9 cellular contexts compared by ENCODE assay signal in genomic region chr1:157994704-157995540, GRCh38. TPM values are rescaled to one million over a fixed set of nuclear protein-coding genes. Genes with fewer than 3 reads are reported as not detected.
A peak's percentile ranks its signal among the peaks of the same experiment; 100 is the strongest.
DNase-seq lines count a peak whose midpoint lies in the region; ATAC-seq and TF ChIP-seq lines count a peak whose summit lies in the region.
"Had no signal": no experiment of that assay in that cellular context is flagged by ENCODE, and none has a peak within 500 bp of the region (broad histone marks: within the 10 kb centered on the region; RNA-seq: fewer than 3 reads in every experiment).

No MANE protein-coding gene starts in this region.

- H3K4me3 ChIP-seq in HUES48 (ENCODE audit: low read depth, low read length) (peak overlapping the region; percentile 79), left lung (peak overlapping the region; percentile 63 to 70), thoracic aorta (peak overlapping the region; percentile 95)

- H3K36me3 ChIP-seq in HUES48 (ENCODE audit: control insufficient read depth, insufficient read depth, low read length), result no peaks in the 10 kb centered on the region
- H3K36me3 ChIP-seq in left lung, result no peaks in the 10 kb centered on the region
- no peaks in the 10 kb centered on the region for H3K36me3 ChIP-seq in thoracic aorta

- no peak for TF ChIP-seq CTCF in MCF 10A (IDR thresholded peaks at IDR 0.05; ENCODE audit: unreplicated experiment)
- no peak for TF ChIP-seq CTCF in left lung (IDR thresholded peaks at IDR 0.05)
- TF ChIP-seq CTCF in thoracic aorta (IDR thresholded peaks at IDR 0.05), result no peak

- DNase-seq in MCF 10A (ENCODE audit: unreplicated experiment) (peak; percentile 56), left lung (no peak), thoracic aorta (ENCODE audit: low spot score) (no peak), iPS-NIHi7 (ENCODE audit: extremely low spot score) (no peak), 8988T (no peak)
- DNase-seq: activated T-cell treated with anti-CD3 and anti-CD28 coated beads for 4 hours had no signal

- intact Hi-C loops in MCF 10A (cut with micrococcal nuclease), result loop anchor here (1.0 kb wide), 1 partner anchor 15 kb away; no protein-coding TSS in a partner anchor
- intact Hi-C loops in left lung (cut with DNase I), result loop anchor here (10.0 kb wide), 2 partner anchors 90 to 100 kb away; no protein-coding TSS in a partner anchor

- POLR2A ChIA-PET in MCF 10A (lab: Yijun Ruan, JAX), result interaction anchor here (0.7 to 8.0 kb wide), 13 partner anchors 10 to 1015 kb away, joined by 3 to 114 read pairs (median 6); partner anchors contain the start of gene IFI16

- H3K27me3 ChIP-seq in HUES48 (ENCODE audit: control insufficient read depth, insufficient read depth, low read length) (0 out of 2 replicates have a peak, but pooled peaks cover 5% of the 10 kb centered on the region), left lung (peaks cover 0 to 39% of the 10 kb centered on the region in 2 donors), thoracic aorta (replicated peaks; ENCODE audit: insufficient read depth) (no peaks in the 10 kb centered on the region)

- CTCF ChIA-PET in MCF 10A (lab: Yijun Ruan, JAX), result interaction anchor here (0.6 to 42.3 kb wide), 18 partner anchors 10 to 1158 kb away, joined by 3 to 2587 read pairs (median 16); partner anchors contain the start of gene AIM2

- H3K9me3 Mint-ChIP-seq in MCF 10A (ENCODE audit: unreplicated experiment), result no peaks in the 10 kb centered on the region

- no peaks in the 10 kb centered on the region for H3K27me3 Mint-ChIP-seq in MCF 10A (ENCODE audit: insufficient read depth, unreplicated experiment)

- H3K27ac Mint-ChIP-seq in MCF 10A (ENCODE audit: low read depth, unreplicated experiment), result peak overlapping the region; percentile 10

- H3K9me3 ChIP-seq in HUES48 (ENCODE audit: control insufficient read depth, insufficient read depth, low read length) (no peaks in the 10 kb centered on the region), left lung (no peaks in the 10 kb centered on the region), thoracic aorta (no peaks in the 10 kb centered on the region)

- peaks cover 7% of the 10 kb centered on the region for H3K36me3 Mint-ChIP-seq in MCF 10A (ENCODE audit: insufficient read depth, unreplicated experiment)

- peak overlapping the region; percentile 26; the same call in 1 of the 2 replicates for H3K9ac ChIP-seq in HUES48 (ENCODE audit: low read depth, low read length)

- H3K4me1 ChIP-seq in HUES48 (ENCODE audit: control insufficient read depth, insufficient read depth, low read length) (peaks cover 37% of the 10 kb centered on the region), left lung (peaks cover 0 to 16% of the 10 kb centered on the region in 2 donors), thoracic aorta (ENCODE audit: control insufficient read depth in 1 of 2, low read depth in 2 of 2) (peaks cover 29 to 60% of the 10 kb centered on the region in 2 donors)

- ATAC-seq in left lung (peak; percentile 10), thoracic aorta (ENCODE audit: insufficient number of reproducible peaks, low FRiP score, low read depth) (no peak), GM19023 (IDR thresholded peaks at IDR 0.05; ENCODE audit: unreplicated experiment) (no peak), GM21825 (IDR thresholded peaks at IDR 0.05; ENCODE audit: unreplicated experiment) (no peak)

- peak overlapping the region; percentile 72 for H3K4me3 Mint-ChIP-seq in MCF 10A (ENCODE audit: unreplicated experiment)

- BruUV-seq in MCF 10A (replicated peaks; lab: Mats Ljungman, UMichigan), result TSS peak; percentile 32

- H3K4me1 Mint-ChIP-seq in MCF 10A (ENCODE audit: insufficient read depth, unreplicated experiment), result peaks cover 52% of the 10 kb centered on the region

- H3K27ac ChIP-seq in HUES48 (ENCODE audit: low read depth, low read length), result no peak overlapping the region
- peak overlapping the region in 1 of 2 donors; percentile 80 for H3K27ac ChIP-seq in left lung
- H3K27ac ChIP-seq in thoracic aorta, result peak overlapping the region; percentile 90 to 94

RNA-seq across cellular contexts. Expression of gene KIRREL1, which starts 1.5 kb away (rescaled TPM):
- total RNA-seq in MCF 10A (2022), result 73.6 and 101 TPM in 2 replicates
- 10 to 100 TPM; 54.2 to 56.7 TPM for total RNA-seq in left lung
- 100 to 1,000 TPM; 111 to 136 TPM for total RNA-seq in thoracic aorta
